In genomic region chr22:19123936-19124335, GRCh38 we compare ENCODE assay signal across 17 cellular contexts. TPM values are rescaled to one million over a fixed set of nuclear protein-coding genes. Genes with fewer than 3 reads are reported as not detected.
DNase-seq lines count a peak whose midpoint lies in the region; ATAC-seq and TF ChIP-seq lines count a peak whose summit lies in the region.
"Had no signal": no experiment of that assay in that cellular context is flagged by ENCODE, and none has a peak within 500 bp of the region (broad histone marks: within the 10 kb centered on the region; RNA-seq: fewer than 3 reads in every experiment).

No MANE protein-coding gene starts in this region.

- H3K4me3 ChIP-seq in CD8-positive, alpha-beta T cell (ENCODE audit: low read depth, low read length) = no peak overlapping the region
- H3K4me3 ChIP-seq in mesendoderm (ENCODE audit: low read length) = no peak overlapping the region

- H3K4me2 ChIP-seq in mesendoderm (ENCODE audit: low read length) = no peak overlapping the region

- POLR2A ChIA-PET in CD8-positive, alpha-beta T cell (lab: Charles Lee) = no interaction called here
- POLR2A ChIA-PET in WTC11 (lab: Charles Lee) = no interaction called here

- no peak overlapping the region for H4K8ac ChIP-seq in mesendoderm (ENCODE audit: low read depth, low read length)

- peaks cover 16% of the 10 kb centered on the region for H3K36me3 Mint-ChIP-seq in CD8-positive, alpha-beta T cell
- H3K36me3 Mint-ChIP-seq in WTC11 = no peaks in the 10 kb centered on the region
- no peaks in the 10 kb centered on the region for H3K36me3 Mint-ChIP-seq in stimulated activated naive B cell treated with anti-CD40 and anti-IgM and Interleukin-4, amounts not matched to agents 10 μg/mL and 1 μg/mL and 100 μg/mL, for 72 hours
- H3K36me3 Mint-ChIP-seq in stimulated activated memory B cell treated with anti-CD40 and anti-IgM and Interleukin-4, amounts not matched to agents 10 μg/mL and 1 μg/mL and 100 μg/mL, for 72 hours = no peaks in the 10 kb centered on the region

- no peak overlapping the region for H3K9ac ChIP-seq in mesendoderm (ENCODE audit: low read length)

- no peak overlapping the region for H3K18ac ChIP-seq in mesendoderm (ENCODE audit: low read length)

- no peak overlapping the region for H3K23ac ChIP-seq in mesendoderm (ENCODE audit: low read length)

- CTCF ChIA-PET in CD8-positive, alpha-beta T cell (lab: Charles Lee) = interaction anchor here (3.5 kb wide), 1 partner anchor 13 kb away, joined by 10 read pairs; no protein-coding TSS in a partner anchor
- CTCF ChIA-PET in WTC11 (lab: Charles Lee) = no interaction called here

- H3K4me1 Mint-ChIP-seq in CD8-positive, alpha-beta T cell (ENCODE audit: low read depth) = peaks cover 32% of the 10 kb centered on the region
- peaks cover 24% of the 10 kb centered on the region for H3K4me1 Mint-ChIP-seq in WTC11
- peaks cover 25 to 37% of the 10 kb centered on the region in 2 donors for H3K4me1 Mint-ChIP-seq in stimulated activated naive B cell treated with anti-CD40 and anti-IgM and Interleukin-4, amounts not matched to agents 10 μg/mL and 1 μg/mL and 100 μg/mL, for 72 hours
- H3K4me1 Mint-ChIP-seq in stimulated activated memory B cell treated with anti-CD40 and anti-IgM and Interleukin-4, amounts not matched to agents 10 μg/mL and 1 μg/mL and 100 μg/mL, for 72 hours = peaks cover 39% of the 10 kb centered on the region

- H2BK5ac ChIP-seq in mesendoderm (ENCODE audit: low read length) = no peak overlapping the region

- peaks cover 25% of the 10 kb centered on the region for H3K79me2 ChIP-seq in mesendoderm (ENCODE audit: control insufficient read depth, insufficient read depth, low read length)

- no peaks in the 10 kb centered on the region for H3K27me3 ChIP-seq in CD8-positive, alpha-beta T cell (ENCODE audit: insufficient read depth, low read length)
- no peaks in the 10 kb centered on the region for H3K27me3 ChIP-seq in mesendoderm (ENCODE audit: insufficient read depth, low read length, poor library complexity)

- H3K27ac ChIP-seq in CD8-positive, alpha-beta T cell (ENCODE audit: low read depth, low read length) = no peak overlapping the region
- no peak overlapping the region for H3K27ac ChIP-seq in mesendoderm (ENCODE audit: low read depth, low read length)
- H3K27ac ChIP-seq: C4-2B had no signal

- no peak overlapping the region for H2AK5ac ChIP-seq in mesendoderm (ENCODE audit: low read length)

- no peak overlapping the region for H3K27ac Mint-ChIP-seq in CD8-positive, alpha-beta T cell
- H3K27ac Mint-ChIP-seq in WTC11 = peak overlapping the region; percentile 16
- peak overlapping the region; percentile 15 for H3K27ac Mint-ChIP-seq in stimulated activated naive B cell treated with anti-CD40 and anti-IgM and Interleukin-4, amounts not matched to agents 10 μg/mL and 1 μg/mL and 100 μg/mL, for 72 hours
- H3K27ac Mint-ChIP-seq in stimulated activated memory B cell treated with anti-CD40 and anti-IgM and Interleukin-4, amounts not matched to agents 10 μg/mL and 1 μg/mL and 100 μg/mL, for 72 hours = no peak overlapping the region
- H3K27ac Mint-ChIP-seq: H9 had no signal

- no peak overlapping the region for H4K5ac ChIP-seq in mesendoderm (ENCODE audit: low read length)

- H3K27me3 Mint-ChIP-seq in CD8-positive, alpha-beta T cell (ENCODE audit: low read depth) = no peaks in the 10 kb centered on the region
- no peaks in the 10 kb centered on the region; the same call in 1 of the 2 replicates for H3K27me3 Mint-ChIP-seq in WTC11 (ENCODE audit: low read depth)
- H3K27me3 Mint-ChIP-seq in stimulated activated naive B cell treated with anti-CD40 and anti-IgM and Interleukin-4, amounts not matched to agents 10 μg/mL and 1 μg/mL and 100 μg/mL, for 72 hours = no peaks in the 10 kb centered on the region
- no peaks in the 10 kb centered on the region for H3K27me3 Mint-ChIP-seq in stimulated activated memory B cell treated with anti-CD40 and anti-IgM and Interleukin-4, amounts not matched to agents 10 μg/mL and 1 μg/mL and 100 μg/mL, for 72 hours
- H3K27me3 Mint-ChIP-seq: IgD-negative memory B cell had no signal

- H3K4ac ChIP-seq in mesendoderm (ENCODE audit: low read depth, low read length) = no peak overlapping the region

- intact Hi-C loops in CD8-positive, alpha-beta T cell (cut with DNase I, micrococcal nuclease) = loop anchor here (1.0 to 5.0 kb wide), 4 partner anchors 55 to 1733 kb away; partner anchors contain the start of genes CDC45 (in 1 of the 2), MRPL40 (in 1 of the 2), PI4KA (in 1 of the 2) and SLC25A1 (in 1 of the 2)

- DNase-seq in CD8-positive, alpha-beta T cell = no peak
- no peak for DNase-seq in WTC11 (ENCODE audit: low spot score)
- DNase-seq in mesendoderm = no peak
- no peak for DNase-seq in stimulated activated naive B cell treated with anti-CD40 and anti-IgM and Interleukin-4, amounts not matched to agents 10 μg/mL and 1 μg/mL and 100 μg/mL, for 72 hours
- no peak for DNase-seq in NCI-H510A treated with DMSO at 0.1 percent for 48 hours (lab: John Stamatoyannopoulos, UW)
- no peak for DNase-seq in Ammon's horn (ENCODE audit: low spot score)
- DNase-seq: ACHN; Calu3; CD4-positive, alpha-beta memory T cell; DMS79 treated with DMSO at 0.1 percent for 48 hours; GF-D8; H9 had no signal

- peaks cover 21% of the 10 kb centered on the region for H3K79me1 ChIP-seq in mesendoderm (ENCODE audit: low read length)

- no peak overlapping the region for H2BK120ac ChIP-seq in mesendoderm (ENCODE audit: low read depth, low read length)

- no CpG with 5 or more reads among the region's 4 CpGs for WGBS in mesendoderm (ENCODE audit: extremely low coverage, insufficient coverage, low lambda C conversion rate)

- peaks cover 32% of the 10 kb centered on the region for H3K4me1 ChIP-seq in CD8-positive, alpha-beta T cell (ENCODE audit: insufficient read depth, low read length)
- H3K4me1 ChIP-seq in mesendoderm (ENCODE audit: control insufficient read depth, low read depth, low read length) = peaks cover 6% of the 10 kb centered on the region

- no peak overlapping the region for H2BK15ac ChIP-seq in mesendoderm (replicated peaks; ENCODE audit: low read depth)

- no peaks in the 10 kb centered on the region for H3K9me3 Mint-ChIP-seq in CD8-positive, alpha-beta T cell
- H3K9me3 Mint-ChIP-seq in WTC11 = no peaks in the 10 kb centered on the region
- H3K9me3 Mint-ChIP-seq in stimulated activated naive B cell treated with anti-CD40 and anti-IgM and Interleukin-4, amounts not matched to agents 10 μg/mL and 1 μg/mL and 100 μg/mL, for 72 hours = no peaks in the 10 kb centered on the region
- H3K9me3 Mint-ChIP-seq in stimulated activated memory B cell treated with anti-CD40 and anti-IgM and Interleukin-4, amounts not matched to agents 10 μg/mL and 1 μg/mL and 100 μg/mL, for 72 hours = no peaks in the 10 kb centered on the region
- H3K9me3 Mint-ChIP-seq: H9, IgD-negative memory B cell had no signal

- no peak for TF ChIP-seq CTCF in CD8-positive, alpha-beta T cell (IDR thresholded peaks at IDR 0.05)
- no peak for TF ChIP-seq CTCF in WTC11 (IDR thresholded peaks at IDR 0.05)

- no peaks in the 10 kb centered on the region for H3K9me3 ChIP-seq in CD8-positive, alpha-beta T cell (ENCODE audit: low read length)

- no peaks in the 10 kb centered on the region for H3K36me3 ChIP-seq in CD8-positive, alpha-beta T cell (ENCODE audit: insufficient read depth, low read length)
- no peaks in the 10 kb centered on the region for H3K36me3 ChIP-seq in mesendoderm (ENCODE audit: control insufficient read depth, insufficient read depth, low read length)

- H3K56ac ChIP-seq in mesendoderm (ENCODE audit: low read length) = peak overlapping the region; percentile 3

- H3K4me3 Mint-ChIP-seq in CD8-positive, alpha-beta T cell = peak overlapping the region; percentile 2
- no peak overlapping the region; the same call in 1 of the 2 replicates for H3K4me3 Mint-ChIP-seq in WTC11
- H3K4me3 Mint-ChIP-seq in stimulated activated naive B cell treated with anti-CD40 and anti-IgM and Interleukin-4, amounts not matched to agents 10 μg/mL and 1 μg/mL and 100 μg/mL, for 72 hours = no peak overlapping the region
- H3K4me3 Mint-ChIP-seq in stimulated activated memory B cell treated with anti-CD40 and anti-IgM and Interleukin-4, amounts not matched to agents 10 μg/mL and 1 μg/mL and 100 μg/mL, for 72 hours = no peak overlapping the region

- ATAC-seq in CD8-positive, alpha-beta T cell = no peak
- no peak for ATAC-seq in WTC11
- no peak for ATAC-seq in stimulated activated naive B cell treated with anti-CD40 and anti-IgM and Interleukin-4, amounts not matched to agents 10 μg/mL and 1 μg/mL and 100 μg/mL, for 72 hours (replicated peaks)
- no peak for ATAC-seq in stimulated activated memory B cell treated with anti-CD40 and anti-IgM and Interleukin-4, amounts not matched to agents 10 μg/mL and 1 μg/mL and 100 μg/mL, for 72 hours

RNA-seq across cellular contexts. Expression of gene DGCR2, which starts 1.7 kb away (rescaled TPM):
- 10 to 100 TPM; 29.6 to 32.4 TPM for total RNA-seq in CD8-positive, alpha-beta T cell
- 56.8 to 64.2 TPM (median 60.3 TPM) in 3 replicates for total RNA-seq in WTC11 (2021)
- 33.9 TPM for polyA plus RNA-seq in mesendoderm (2013, experiment 1 of 2)
- 32.7 TPM for polyA plus RNA-seq in mesendoderm (2013, experiment 2 of 2)

RNA-seq across cellular contexts. Expression of gene TSSK2, which starts 7.2 kb away (rescaled TPM):
- under 1 TPM; 0.25 to 0.27 TPM for total RNA-seq in CD8-positive, alpha-beta T cell
- not detected in 3 replicates for total RNA-seq in WTC11 (2021)
- polyA plus RNA-seq in mesendoderm (2013, experiment 1 of 2) = not detected
- polyA plus RNA-seq in mesendoderm (2013, experiment 2 of 2) = not detected
- total RNA-seq: Calu3; CD4-positive, alpha-beta memory T cell; H1; H9 had no signal
- polyA plus RNA-seq: BJ; CD4-positive, alpha-beta memory T cell; H1; IgD-negative memory B cell had no signal

RNA-seq across cellular contexts. Expression of gene ESS2, which starts 20.5 kb away (rescaled TPM):
- 10 to 100 TPM; 62.5 to 65.5 TPM for total RNA-seq in CD8-positive, alpha-beta T cell
- total RNA-seq in WTC11 (2021) = 18.0 to 19.3 TPM (median 18.3 TPM) in 3 replicates
- 10.7 TPM for polyA plus RNA-seq in mesendoderm (2013, experiment 1 of 2)
- polyA plus RNA-seq in mesendoderm (2013, experiment 2 of 2) = 10.3 TPM

RNA-seq across cellular contexts. Expression of gene GSC2, which starts 26.2 kb away (rescaled TPM):
- not detected for total RNA-seq in CD8-positive, alpha-beta T cell
- 0.44 to 0.68 TPM in 2 of 3 replicates, not detected in the other for total RNA-seq in WTC11 (2021)
- polyA plus RNA-seq in mesendoderm (2013, experiment 1 of 2) = 0.04 TPM
- 0.06 TPM for polyA plus RNA-seq in mesendoderm (2013, experiment 2 of 2)
- total RNA-seq: Calu3; CD4-positive, alpha-beta memory T cell had no signal
- polyA plus RNA-seq: BJ; CD4-positive, alpha-beta memory T cell; IgD-negative memory B cell had no signal

RNA-seq across cellular contexts. Expression of gene SLC25A1, which starts 54.6 kb away (rescaled TPM):
- 10 to 100 TPM; 14.5 to 15.9 TPM for total RNA-seq in CD8-positive, alpha-beta T cell
- 201 to 213 TPM (median 204 TPM) in 3 replicates for total RNA-seq in WTC11 (2021)
- 77.7 TPM for polyA plus RNA-seq in mesendoderm (2013, experiment 1 of 2)
- polyA plus RNA-seq in mesendoderm (2013, experiment 2 of 2) = 80.7 TPM

Comparison
In these comparisons a context has a peak if more than half of its experiments do, and no peak if none do; other contexts are left out.
1. H3K27ac Mint-ChIP-seq: peak in WTC11 (single experiment) and stimulated activated naive B cell treated with anti-CD40 and anti-IgM and Interleukin-4, amounts not matched to agents 10 μg/mL and 1 μg/mL and 100 μg/mL, for 72 hours (single experiment); none in CD8-positive, alpha-beta T cell (single experiment) and stimulated activated memory B cell treated with anti-CD40 and anti-IgM and Interleukin-4, amounts not matched to agents 10 μg/mL and 1 μg/mL and 100 μg/mL, for 72 hours (single experiment).